8 cellular contexts compared by ENCODE assay signal in the genomic region with DNA sequence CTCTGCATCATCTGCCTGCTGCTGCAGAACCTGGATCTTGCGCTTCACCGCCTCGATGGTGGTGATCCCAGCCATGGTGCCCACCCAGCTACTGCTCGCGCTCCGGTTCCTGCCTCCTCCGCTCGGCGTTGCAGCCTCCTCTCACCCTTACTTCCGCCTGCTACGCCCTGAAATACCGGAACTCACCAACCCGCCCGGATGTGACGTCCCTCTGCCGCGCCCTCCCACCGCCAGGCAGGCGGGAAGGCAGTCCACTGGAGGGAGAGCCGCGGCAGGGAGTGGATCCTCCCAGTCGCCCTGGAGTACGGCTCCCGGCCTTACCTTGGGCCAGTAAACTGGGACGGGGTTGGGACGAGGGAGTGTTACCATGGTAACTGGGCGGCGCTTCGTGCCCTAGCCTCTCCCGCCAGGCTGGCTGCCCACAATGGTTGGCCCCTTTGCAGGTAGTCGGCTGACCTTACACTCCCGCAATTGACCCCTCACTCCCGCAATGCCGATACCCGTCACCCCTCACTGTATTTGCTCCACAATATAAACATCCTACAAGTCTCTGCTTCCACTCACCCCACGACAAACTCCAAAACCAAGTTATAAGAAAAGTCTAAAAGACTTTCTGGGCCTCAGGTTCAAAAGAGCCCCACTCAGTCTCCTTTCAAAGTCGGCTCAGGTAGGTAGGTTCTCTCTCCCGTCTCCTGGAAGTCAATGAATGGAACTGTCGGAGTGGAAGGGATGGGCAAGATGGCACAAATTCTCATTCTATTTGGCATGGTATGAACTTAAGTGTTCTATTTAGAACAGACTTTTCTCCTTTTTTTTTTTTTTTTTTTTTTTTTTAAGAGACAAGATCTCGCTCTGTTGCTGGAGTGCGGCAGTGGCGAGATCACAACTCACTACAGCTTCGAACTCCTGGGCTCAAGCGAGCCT. TPM values are rescaled to one million over a fixed set of nuclear protein-coding genes. Genes with fewer than 3 reads are reported as not detected.
DNase-seq lines count a peak whose midpoint lies in the region; ATAC-seq and TF ChIP-seq lines count a peak whose summit lies in the region.

No MANE protein-coding gene starts in this region.

- ATAC-seq in GM21529 (IDR thresholded peaks at IDR 0.05; ENCODE audit: unreplicated experiment) = peak; percentile 77

- TF ChIP-seq RAD21 in Ishikawa (IDR thresholded peaks at IDR 0.05; ENCODE audit: low read depth) = no peak

- DNase-seq in DMS114 treated with DMSO at 0.1 percent for 48 hours (lab: John Stamatoyannopoulos, UW; ENCODE audit: unreplicated experiment) (peak; percentile 98), OCI-M2 (lab: John Stamatoyannopoulos, UW; ENCODE audit: unreplicated experiment) (peak; percentile 68), epithelial cell of proximal tubule (ENCODE audit: low read depth) (peak; percentile 64), mucosa of gallbladder (ENCODE audit: low spot score) (peak; percentile 96)
- peak; percentile 94 for DNase-seq in activated T-cell treated with anti-CD3 and anti-CD28 coated beads, Interleukin-2, amount 50 U/mL, for 1 hour
- DNase-seq in stimulated activated CD8-positive, alpha-beta memory T cell treated with anti-CD3 and anti-CD28 coated beads, Interleukin-4, amount 100 ng/mL, for 24 hours (ENCODE audit: low read depth) = peak; percentile 94

- no peak for TF ChIP-seq EP300 in Ishikawa (IDR thresholded peaks at IDR 0.05; ENCODE audit: borderline replicate concordance)

- H3K4me3 ChIP-seq in epithelial cell of proximal tubule (ENCODE audit: low read depth, low read length) = peak overlapping the region; percentile 97

- TF ChIP-seq CTCF in epithelial cell of proximal tubule (conservative IDR thresholded peaks at IDR 0.05; ENCODE audit: low read depth, low read length) = no peak

TF ChIP-seq in Ishikawa, 13 proteins besides CTCF, POLR2A, EP300 and RAD21:
- TF ChIP-seq, protein P1, sequence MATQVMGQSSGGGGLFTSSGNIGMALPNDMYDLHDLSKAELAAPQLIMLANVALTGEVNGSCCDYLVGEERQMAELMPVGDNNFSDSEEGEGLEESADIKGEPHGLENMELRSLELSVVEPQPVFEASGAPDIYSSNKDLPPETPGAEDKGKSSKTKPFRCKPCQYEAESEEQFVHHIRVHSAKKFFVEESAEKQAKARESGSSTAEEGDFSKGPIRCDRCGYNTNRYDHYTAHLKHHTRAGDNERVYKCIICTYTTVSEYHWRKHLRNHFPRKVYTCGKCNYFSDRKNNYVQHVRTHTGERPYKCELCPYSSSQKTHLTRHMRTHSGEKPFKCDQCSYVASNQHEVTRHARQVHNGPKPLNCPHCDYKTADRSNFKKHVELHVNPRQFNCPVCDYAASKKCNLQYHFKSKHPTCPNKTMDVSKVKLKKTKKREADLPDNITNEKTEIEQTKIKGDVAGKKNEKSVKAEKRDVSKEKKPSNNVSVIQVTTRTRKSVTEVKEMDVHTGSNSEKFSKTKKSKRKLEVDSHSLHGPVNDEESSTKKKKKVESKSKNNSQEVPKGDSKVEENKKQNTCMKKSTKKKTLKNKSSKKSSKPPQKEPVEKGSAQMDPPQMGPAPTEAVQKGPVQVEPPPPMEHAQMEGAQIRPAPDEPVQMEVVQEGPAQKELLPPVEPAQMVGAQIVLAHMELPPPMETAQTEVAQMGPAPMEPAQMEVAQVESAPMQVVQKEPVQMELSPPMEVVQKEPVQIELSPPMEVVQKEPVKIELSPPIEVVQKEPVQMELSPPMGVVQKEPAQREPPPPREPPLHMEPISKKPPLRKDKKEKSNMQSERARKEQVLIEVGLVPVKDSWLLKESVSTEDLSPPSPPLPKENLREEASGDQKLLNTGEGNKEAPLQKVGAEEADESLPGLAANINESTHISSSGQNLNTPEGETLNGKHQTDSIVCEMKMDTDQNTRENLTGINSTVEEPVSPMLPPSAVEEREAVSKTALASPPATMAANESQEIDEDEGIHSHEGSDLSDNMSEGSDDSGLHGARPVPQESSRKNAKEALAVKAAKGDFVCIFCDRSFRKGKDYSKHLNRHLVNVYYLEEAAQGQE (IDR thresholded peaks at IDR 0.05; ENCODE audit: low read depth) = no peak
- TF ChIP-seq, protein P2, sequence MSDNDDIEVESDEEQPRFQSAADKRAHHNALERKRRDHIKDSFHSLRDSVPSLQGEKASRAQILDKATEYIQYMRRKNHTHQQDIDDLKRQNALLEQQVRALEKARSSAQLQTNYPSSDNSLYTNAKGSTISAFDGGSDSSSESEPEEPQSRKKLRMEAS (IDR thresholded peaks at IDR 0.05) = peak; percentile 94
- TF ChIP-seq CREB1 (IDR thresholded peaks at IDR 0.05; ENCODE audit: low read depth) = peak; percentile 88
- no peak for TF ChIP-seq FOXM1 (IDR thresholded peaks at IDR 0.05; ENCODE audit: borderline replicate concordance, low read depth)
- peak; percentile 89 for TF ChIP-seq TAF1 (IDR thresholded peaks at IDR 0.05; ENCODE audit: low read depth)
- 0 out of 2 replicates have a peak, but pooled peaks have one; percentile 68 for TF ChIP-seq TCF12 (IDR thresholded peaks at IDR 0.05; ENCODE audit: low read depth)
- no peak; the same call in 1 of the 2 replicates for TF ChIP-seq NFIC (IDR thresholded peaks at IDR 0.05)
- TF ChIP-seq ZBTB7A (IDR thresholded peaks at IDR 0.05; ENCODE audit: low read depth) = no peak
- TF ChIP-seq EGR1 (IDR thresholded peaks at IDR 0.05) = no peak
- TF ChIP-seq TEAD4 (IDR thresholded peaks at IDR 0.05) = peak; percentile 66
- TF ChIP-seq YY1 (IDR thresholded peaks at IDR 0.05; ENCODE audit: low read depth) = peak; percentile 60
- TF ChIP-seq, protein P3, sequence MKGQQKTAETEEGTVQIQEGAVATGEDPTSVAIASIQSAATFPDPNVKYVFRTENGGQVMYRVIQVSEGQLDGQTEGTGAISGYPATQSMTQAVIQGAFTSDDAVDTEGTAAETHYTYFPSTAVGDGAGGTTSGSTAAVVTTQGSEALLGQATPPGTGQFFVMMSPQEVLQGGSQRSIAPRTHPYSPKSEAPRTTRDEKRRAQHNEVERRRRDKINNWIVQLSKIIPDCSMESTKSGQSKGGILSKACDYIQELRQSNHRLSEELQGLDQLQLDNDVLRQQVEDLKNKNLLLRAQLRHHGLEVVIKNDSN (IDR thresholded peaks at IDR 0.05) = 0 out of 2 replicates have a peak, but pooled peaks have one; percentile 35
- no peak; the same call in 1 of the 2 replicates for TF ChIP-seq CEBPB (IDR thresholded peaks at IDR 0.05)

RNA-seq across cellular contexts. Expression of a gene that starts 8.6 kb away (rescaled TPM):
- total RNA-seq in epithelial cell of proximal tubule (569 and 700 TPM in 2 replicates), mucosa of gallbladder (283 TPM)

RNA-seq across cellular contexts. Expression of a gene that starts 22.8 kb away (rescaled TPM):
- total RNA-seq in epithelial cell of proximal tubule = not detected in 2 replicates
- not detected for total RNA-seq in mucosa of gallbladder

RNA-seq across cellular contexts. Expression of a gene that starts 28.4 kb away (rescaled TPM):
- total RNA-seq in epithelial cell of proximal tubule = not detected in 2 replicates
- 0.06 TPM for total RNA-seq in mucosa of gallbladder

RNA-seq across cellular contexts. Expression of a gene that starts 37.4 kb away (rescaled TPM):
- total RNA-seq in epithelial cell of proximal tubule (56.4 and 74.7 TPM in 2 replicates), mucosa of gallbladder (118 TPM)

Comparison
In these comparisons a context has a peak if more than half of its experiments do, and no peak if none do; other contexts are left out.
1. Peak in every context shown above with its lines: DNase-seq, ATAC-seq and H3K4me3 ChIP-seq.